ENCODE assay signal across 8 cellular contexts in the genomic region with DNA sequence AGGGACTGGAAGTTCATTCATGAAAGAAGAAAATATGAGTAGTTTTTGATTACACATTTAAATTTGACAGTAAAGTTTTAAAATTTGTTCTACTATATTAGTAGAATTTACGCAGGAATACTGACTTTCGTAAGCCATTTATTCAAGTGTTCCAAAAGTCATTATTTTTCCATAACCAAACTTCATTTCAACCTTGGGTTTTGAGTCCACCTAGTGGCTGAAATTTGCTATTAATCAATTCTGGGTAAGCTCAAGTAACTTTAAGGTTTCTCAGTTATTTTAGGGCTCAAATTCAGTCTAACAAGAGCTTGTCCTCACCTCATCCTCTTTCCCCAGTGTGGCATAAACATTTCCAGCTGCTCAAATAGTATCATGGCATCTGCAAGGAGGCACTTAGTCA.
DNase-seq lines count a peak whose midpoint lies in the region; ATAC-seq, FAIRE-seq and TF ChIP-seq lines count a peak whose summit lies in the region.

No MANE protein-coding gene starts in this region.

- no peaks in the 10 kb centered on the region for H3K27me3 Mint-ChIP-seq in H9 (ENCODE audit: low read depth)

- H3K4me1 Mint-ChIP-seq in H9, result no peaks in the 10 kb centered on the region

- in situ Hi-C loops in astrocyte of the cerebellum (cut with HindIII; ENCODE audit: low sequenced_read_pairs) (no loop called here), HepG2 (cut with HindIII; ENCODE audit: extremely low pct_ligation_motif_present, low pct_unique_long_range_greater_than_20kb) (loop anchor here (25.0 kb wide), 1 partner anchor 215 kb away; no protein-coding TSS in a partner anchor)

- peaks cover 42 to 58% of the 10 kb centered on the region in 2 experiments for H3K9me3 Mint-ChIP-seq in H9

- no peak overlapping the region for H2BK15ac ChIP-seq in H9 (ENCODE audit: low read depth, low read length)

- TF ChIP-seq EP300 in HepG2 (IDR thresholded peaks at IDR 0.05; ENCODE audit: low read depth in 2 of 2, low read length in 2 of 2) (no peak), HepG2 (CRISPR knock-in tag; IDR thresholded peaks at IDR 0.05; ENCODE audit: borderline replicate concordance) (no peak)

- H3K27ac ChIP-seq in H9 (ENCODE audit: insufficient read length, low read depth, low read length) (no peak overlapping the region), HepG2 (ENCODE audit: extremely low read length, insufficient read depth, low read length) (no peak overlapping the region)

- no peak overlapping the region for H2BK120ac ChIP-seq in H9 (ENCODE audit: low read depth, low read length, poor library complexity, severe bottlenecking)

- no peak overlapping the region for H3K9ac ChIP-seq in H9 (ENCODE audit: extremely low read depth, insufficient read length, low read length)
- H3K9ac ChIP-seq in HepG2 (ENCODE audit: insufficient read depth, low read depth, low read length), result no peak overlapping the region

- H2AK5ac ChIP-seq in H9 (ENCODE audit: insufficient read length, low read length), result no peak overlapping the region

- no peaks in the 10 kb centered on the region; a peak in 2 of 7 replicates for H3K36me3 Mint-ChIP-seq in H9 (ENCODE audit: insufficient read depth in 1 of 3, low read depth in 3 of 3)

- H2BK20ac ChIP-seq in H9 (ENCODE audit: low read depth, low read length, poor library complexity, severe bottlenecking), result no peak overlapping the region

- intact Hi-C loops in HepG2 (cut with micrococcal nuclease; ENCODE audit: unreplicated experiment), result loop anchor here (5.0 kb wide), 1 partner anchor 500 kb away; no protein-coding TSS in a partner anchor

- ATAC-seq in HepG2 (no peak), HG03354 (IDR thresholded peaks at IDR 0.05; ENCODE audit: poor library complexity, severe bottlenecking, unreplicated experiment) (no peak)
- no peak for ATAC-seq in activated CD4-positive, CD25-positive, alpha-beta regulatory T cell treated with anti-CD3 and anti-CD28 coated beads, Interleukin-2, amount 50 U/mL, for 24 hours

- no peak overlapping the region for H3K4me3 ChIP-seq in BJ (ENCODE audit: low read depth, low read length)
- no peak overlapping the region for H3K4me3 ChIP-seq in astrocyte of the cerebellum (ENCODE audit: low read depth, low read length)
- H3K4me3 ChIP-seq in HepG2 (replicated peaks in 1 of 3; ENCODE audit: insufficient read depth in 1 of 3, low read depth in 2 of 3, low read length in 3 of 3), result no peak overlapping the region

- H3K9me3 ChIP-seq in H9 (ENCODE audit: control insufficient read depth, low read depth, low read length) (peaks cover 8% of the 10 kb centered on the region), HepG2 (ENCODE audit: low read length) (no peaks in the 10 kb centered on the region)

- no peaks in the 10 kb centered on the region for H3K23me2 ChIP-seq in H9 (ENCODE audit: insufficient read length, low read depth, low read length, poor library complexity, severe bottlenecking)

- H4K8ac ChIP-seq in H9 (replicated peaks; ENCODE audit: insufficient read length, low read depth, low read length), result no peak overlapping the region

- no peak overlapping the region for H4K5ac ChIP-seq in H9 (ENCODE audit: insufficient read length, low read depth, low read length)

- H3K27me3 ChIP-seq in BJ (ENCODE audit: control insufficient read depth, insufficient read depth, low read length) (no peaks in the 10 kb centered on the region), H9 (ENCODE audit: insufficient read depth, low read length) (no peaks in the 10 kb centered on the region), HepG2 (ENCODE audit: control insufficient read depth in 1 of 2, insufficient read depth in 2 of 2, low read length in 2 of 2) (no peaks in the 10 kb centered on the region)

- H2BK12ac ChIP-seq in H9 (ENCODE audit: insufficient read length, low read depth, low read length), result no peak overlapping the region

- no peaks in the 10 kb centered on the region for H3K4me1 ChIP-seq in H9 (ENCODE audit: insufficient read depth, low read length)
- no peaks in the 10 kb centered on the region for H3K4me1 ChIP-seq in HepG2 (ENCODE audit: insufficient read depth, low read length)

- FAIRE-seq in HepG2 (lab: Jason Lieb, UNC), result peak; percentile 77

- H3K4me3 Mint-ChIP-seq in H9, result no peak overlapping the region

- no peak overlapping the region for H3T11ph ChIP-seq in H9 (ENCODE audit: low read length)

- TF ChIP-seq RAD21 in HepG2 (CRISPR knock-in tag; IDR thresholded peaks at IDR 0.05), result no peak

- POLR2A ChIA-PET in BJ (lab: Charles Lee) (no interaction called here), HepG2 (lab: Yijun Ruan, JAX) (no interaction called here)

- H3K79me1 ChIP-seq in H9 (ENCODE audit: insufficient read depth, low read depth, low read length, poor library complexity, severe bottlenecking), result no peaks in the 10 kb centered on the region

- no peak overlapping the region for H3K23ac ChIP-seq in H9 (ENCODE audit: insufficient read length, low read depth, low read length)

- DNase-seq in BJ (ENCODE audit: low read depth), result no peak
- no peak for DNase-seq in H9
- DNase-seq in astrocyte of the cerebellum (ENCODE audit: low read depth), result peak; percentile 20
- DNase-seq in HepG2 (ENCODE audit: low spot score), result peak; percentile 0
- DNase-seq in T-helper 9 cell, result no peak
- DNase-seq in cortex of kidney (lab: John Stamatoyannopoulos, UW), result no peak

- H4K20me1 ChIP-seq in H9 (ENCODE audit: control insufficient read depth, insufficient read depth, insufficient read length) (no peaks in the 10 kb centered on the region), HepG2 (ENCODE audit: insufficient read depth, low read length) (no peaks in the 10 kb centered on the region)

- TF ChIP-seq CTCF in BJ (IDR thresholded peaks at IDR 0.05; ENCODE audit: insufficient read depth, low read depth, low read length) (peak; percentile 40; the same call in 1 of the 2 replicates), H9 (conservative IDR thresholded peaks at IDR 0.05) (peak; percentile 66), astrocyte of the cerebellum (IDR thresholded peaks at IDR 0.05; ENCODE audit: low read depth, low read length, missing control alignments) (peak; percentile 37), HepG2 (CRISPR knock-in tag; IDR thresholded peaks at IDR 0.05) (peak; percentile 35)

- no CpG with 5 or more reads among the region's 2 CpGs for WGBS in H9 (ENCODE audit: extremely low coverage, insufficient read length, low lambda C conversion rate)
- 7% methylated on average over 2 of the region's 2 CpGs for WGBS in HepG2 (ENCODE audit: low lambda C conversion rate)

- no peak overlapping the region for H4K91ac ChIP-seq in H9 (ENCODE audit: insufficient read length, low read depth, low read length)

- no peak overlapping the region for H3K27ac Mint-ChIP-seq in H9

- H2AFZ ChIP-seq in H9 (ENCODE audit: low read length) (no peak overlapping the region), HepG2 (ENCODE audit: low read length) (no peak overlapping the region)

- H3K18ac ChIP-seq in H9 (ENCODE audit: insufficient read length, low read depth, low read length), result no peak overlapping the region

- no peak overlapping the region for H3K14ac ChIP-seq in H9 (ENCODE audit: insufficient read depth, low read length)

- no peak overlapping the region for H3K4ac ChIP-seq in H9 (ENCODE audit: low read depth, low read length)

- no TSS peak for BruUV-seq in HepG2 (replicated peaks; lab: Mats Ljungman, UMichigan)

- H3K36me3 ChIP-seq in BJ (ENCODE audit: control insufficient read depth, insufficient read depth, low read length) (no peaks in the 10 kb centered on the region), HepG2 (replicated peaks in 1 of 2; ENCODE audit: control insufficient read depth in 1 of 2, insufficient read depth in 2 of 2, low read length in 2 of 2) (no peaks in the 10 kb centered on the region)

- H3K79me2 ChIP-seq in H9 (ENCODE audit: insufficient read depth, low read length) (no peaks in the 10 kb centered on the region), HepG2 (ENCODE audit: insufficient read depth, low read length) (no peaks in the 10 kb centered on the region)

- no peak for TF ChIP-seq POLR2A in HepG2 (IDR thresholded peaks at IDR 0.05; ENCODE audit: insufficient read depth in 1 of 2, low read depth in 2 of 2, low read length in 2 of 2)

- CTCF ChIA-PET in BJ (lab: Yijun Ruan, JAX), result interaction anchor here (0.6 to 2.3 kb wide), 10 partner anchors 9 to 500 kb away, joined by 3 to 10 read pairs (median 4); partner anchors contain the start of genes HMGN5 and SH3BGRL
- CTCF ChIA-PET in HepG2 (lab: Yijun Ruan, JAX; ENCODE audit: low intra/inter-chr PET ratio, low total read pairs), result no interaction called here

- H3K56ac ChIP-seq in H9 (ENCODE audit: insufficient read length, low read depth, low read length), result no peak overlapping the region

- no peak overlapping the region for H2BK5ac ChIP-seq in H9 (ENCODE audit: insufficient read length, low read length)

- H3K4me2 ChIP-seq in H9 (ENCODE audit: insufficient read depth, insufficient read length, low read length) (no peak overlapping the region), HepG2 (ENCODE audit: low read depth, low read length) (no peak overlapping the region)

TF ChIP-seq in HepG2, 621 proteins besides CTCF, POLR2A, EP300 and RAD21:
- TF ChIP-seq STAG1 (CRISPR knock-in tag; IDR thresholded peaks at IDR 0.05) (peak; percentile 44), RAD51 (IDR thresholded peaks at IDR 0.05; ENCODE audit: borderline replicate concordance) (no peak), ZNF749 (CRISPR knock-in tag; IDR thresholded peaks at IDR 0.05; ENCODE audit: borderline replicate concordance) (no peak), MIER2 (CRISPR knock-in tag; IDR thresholded peaks at IDR 0.05) (no peak)

Comparison
In these comparisons a context has a peak if more than half of its experiments do, and no peak if none do; other contexts are left out.
1. DNase-seq: peak in astrocyte of the cerebellum (single experiment) and HepG2 (single experiment); none in BJ (single experiment), H9 (single experiment), T-helper 9 cell (single experiment) and cortex of kidney (single experiment).
2. Peak in every context shown above with its lines, with median percentiles within 50 percentile points of each other: CTCF ChIP-seq.